24 cellular contexts compared by ENCODE assay signal in genomic region chr18:46723856-46724415, GRCh38. TPM values are rescaled to one million over a fixed set of nuclear protein-coding genes. Genes with fewer than 3 reads are reported as not detected.
"Had no signal": no experiment of that assay in that cellular context is flagged by ENCODE, and none has a peak within 500 bp of the region (broad histone marks: within the 10 kb centered on the region; RNA-seq: fewer than 3 reads in every experiment).

No MANE protein-coding gene starts in this region.

- H3K4me1 ChIP-seq: breast epithelium, right lobe of liver, uterus had no signal

- ATAC-seq: activated naive CD8-positive, alpha-beta T cell treated with anti-CD3 and anti-CD28 coated beads, Interleukin-2, amount 50 U/mL, for 24 hours; activated T-cell treated with anti-CD3 and anti-CD28 coated beads, Interleukin-2, amount 50 U/mL, for 4 hours; activated T-helper 17 cell treated with anti-CD3 and anti-CD28 coated beads, Interleukin-2, amount 50 U/mL, for 72 hours; gastrocnemius medialis; naive thymus-derived CD4-positive, alpha-beta T cell; right lobe of liver; stimulated activated naive CD8-positive, alpha-beta T cell treated with anti-CD3 and anti-CD28 coated beads, Interleukin-15, Interleukin-2, amounts not matched to agents 100 U/mL and 50 U/mL, for 24 hours had no signal

- H3K27ac ChIP-seq: breast epithelium, gastrocnemius medialis, right lobe of liver, thoracic aorta, uterus had no signal

- H3K36me3 ChIP-seq: breast epithelium, gastrocnemius medialis, right lobe of liver, thoracic aorta, uterus had no signal

- H3K27me3 ChIP-seq: breast epithelium, gastrocnemius medialis, right lobe of liver, uterus had no signal

- H3K9me3 ChIP-seq: breast epithelium, gastrocnemius medialis, right lobe of liver, thoracic aorta, uterus had no signal

- DNase-seq: activated CD4-positive, alpha-beta memory T cell treated with anti-CD3 and anti-CD28 coated beads for 36 hours; activated CD4-positive, alpha-beta T cell treated with anti-CD3 and anti-CD28 coated beads, Interleukin-2, amount 10 ng/mL, durations not matched to agents 24 days and 14 days; activated CD4-positive, CD25-positive, alpha-beta regulatory T cell treated with anti-CD3 and anti-CD28 coated beads, Interleukin-2, amount 50 U/mL, for 72 hours; activated gamma-delta T cell treated with Interleukin-2 at 50 U/mL for 16 hours; activated naive CD8-positive, alpha-beta T cell treated with anti-CD3 and anti-CD28 coated beads, Interleukin-2, amount 50 U/mL, for 24 hours; activated T-cell treated with anti-CD3 and anti-CD28 coated beads, Interleukin-2, amount 50 U/mL, for 4 hours; amygdala; central memory CD4-positive, alpha-beta T cell; effector memory CD4-positive, alpha-beta T cell; erythroblast; gastrocnemius medialis; glutamatergic neuron; mammary epithelial cell; midbrain; naive thymus-derived CD4-positive, alpha-beta T cell; nucleus accumbens; right lobe of liver; stimulated activated CD4-positive, alpha-beta T cell treated with anti-CD3 and anti-CD28 coated beads, Interleukin-2, amount 100 ng/mL, for 48 hours; stimulated activated naive CD8-positive, alpha-beta T cell treated with anti-CD3 and anti-CD28 coated beads, Interleukin-15, Interleukin-2, amounts not matched to agents 100 U/mL and 50 U/mL, for 24 hours; T-helper 2 cell; uterus had no signal

- H3K4me3 ChIP-seq: breast epithelium, gastrocnemius medialis, right lobe of liver, thoracic aorta, uterus had no signal

RNA-seq across cellular contexts. Expression of gene ST8SIA5, which starts 32.9 kb away (rescaled TPM):
- total RNA-seq: activated CD4-positive, alpha-beta memory T cell treated with anti-CD3 and anti-CD28 coated beads for 36 hours; activated CD4-positive, alpha-beta T cell treated with anti-CD3 and anti-CD28 coated beads, Interleukin-2, amount 10 ng/mL, durations not matched to agents 24 days and 14 days; mammary epithelial cell had no signal
